8 cellular contexts compared by ENCODE assay signal in the genomic region with DNA sequence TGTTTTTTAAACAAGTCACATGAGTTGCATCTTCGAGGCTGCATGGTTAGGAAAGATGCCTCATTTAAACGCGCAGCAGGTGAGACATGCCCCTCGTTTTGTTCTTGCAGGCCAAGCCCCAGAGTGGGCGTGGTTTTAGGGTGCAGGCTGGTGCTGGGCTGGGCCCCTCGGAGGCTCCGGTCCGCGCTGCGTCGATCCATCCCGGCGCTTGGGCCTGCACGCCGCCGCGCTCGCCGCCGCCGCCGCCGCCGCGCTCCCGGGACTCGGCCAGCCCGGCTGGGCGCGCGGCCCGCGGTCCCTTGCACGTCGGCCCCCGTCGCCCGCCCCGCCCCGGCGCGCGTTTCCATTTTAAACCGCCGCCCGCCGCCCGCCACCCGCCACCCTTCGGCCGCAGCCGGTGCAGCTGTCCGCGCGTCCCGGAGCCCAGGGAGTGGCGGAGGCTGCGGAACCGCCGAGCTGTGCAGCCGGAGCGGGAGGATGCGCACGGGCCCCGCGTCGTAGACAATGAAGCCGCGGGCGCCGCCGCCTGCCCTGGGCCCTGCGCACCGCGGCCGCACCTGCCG.
DNase-seq lines count a peak whose midpoint lies in the region; ATAC-seq and TF ChIP-seq lines count a peak whose summit lies in the region.

No MANE protein-coding gene starts in this region.

- H3K4me1 ChIP-seq in RWPE2 (ENCODE audit: insufficient read depth, poor library complexity, severe bottlenecking) (peaks cover 20% of the 10 kb centered on the region), body of pancreas (peaks cover 34% of the 10 kb centered on the region), prostate gland (replicated peaks) (peaks cover 8% of the 10 kb centered on the region)

- intact Hi-C loops in body of pancreas (cut with DNase I) (no loop called here), prostate gland (cut with DNase I) (loop anchor here (10.0 kb wide), 1 partner anchor 175 kb away; the partner anchor contains the start of gene AGAP1)

- H3K27me3 ChIP-seq in RWPE2 (ENCODE audit: insufficient read depth, poor library complexity, severe bottlenecking) (no peaks in the 10 kb centered on the region), body of pancreas (no peaks in the 10 kb centered on the region), prostate gland (replicated peaks; ENCODE audit: insufficient read depth) (no peaks in the 10 kb centered on the region)

- H3K36me3 ChIP-seq in RWPE2 (ENCODE audit: low read depth): no peaks in the 10 kb centered on the region
- H3K36me3 ChIP-seq in body of pancreas (replicated peaks in 1 of 2; ENCODE audit: insufficient read depth in 1 of 2, low read depth in 2 of 2): no peaks in the 10 kb centered on the region
- no peaks in the 10 kb centered on the region for H3K36me3 ChIP-seq in prostate gland

- DNase-seq in AG09309 (ENCODE audit: low read depth) (no peak), HK-2 (ENCODE audit: unreplicated experiment) (peak; percentile 16), RWPE2 (ENCODE audit: low spot score) (no peak), body of pancreas (peak; percentile 44 to 73 (median 58)), hippocampal formation (lab: John Stamatoyannopoulos, UW) (peak; percentile 74 to 79), prostate gland (ENCODE audit: low spot score) (peak; percentile 30)

- TF ChIP-seq POLR2A in body of pancreas (IDR thresholded peaks at IDR 0.05) (no peak), prostate gland (IDR thresholded peaks at IDR 0.05) (no peak)

- H3K27ac ChIP-seq in RWPE2 (ENCODE audit: poor library complexity, severe bottlenecking) (no peak overlapping the region), body of pancreas (no peak overlapping the region), prostate gland (no peak overlapping the region)

- no peak for TF ChIP-seq CTCF in AG09309 (IDR thresholded peaks at IDR 0.05; ENCODE audit: control insufficient read depth, insufficient read depth, low read depth, low read length, missing control alignments)
- no peak for TF ChIP-seq CTCF in RWPE2 (IDR thresholded peaks at IDR 0.05; ENCODE audit: poor library complexity, severe bottlenecking)
- TF ChIP-seq CTCF in body of pancreas (IDR thresholded peaks at IDR 0.05): no peak
- TF ChIP-seq CTCF in prostate gland (IDR thresholded peaks at IDR 0.05): no peak

- WGBS in body of pancreas, 2 donors: 0 to 10% methylated on average over 3 to 47 of the region's 77 CpGs
- WGBS in prostate gland: 2% methylated on average over 30 of the region's 77 CpGs

- H3K9me3 ChIP-seq in RWPE2 (ENCODE audit: severe bottlenecking) (no peaks in the 10 kb centered on the region), body of pancreas (no peaks in the 10 kb centered on the region), prostate gland (no peaks in the 10 kb centered on the region)

- H3K4me3 ChIP-seq in AG09309 (ENCODE audit: control insufficient read depth, low read depth, low read length) (peak overlapping the region; percentile 24), RWPE2 (ENCODE audit: severe bottlenecking) (peak overlapping the region; percentile 54), body of pancreas (no peak overlapping the region), prostate gland (peak overlapping the region; percentile 48 to 50)

- ATAC-seq in RWPE2 (ENCODE audit: low read depth): peak; percentile 78
- ATAC-seq in body of pancreas: peak; percentile 80
- ATAC-seq in HG02870 (IDR thresholded peaks at IDR 0.05; ENCODE audit: unreplicated experiment): no peak
- no peak for ATAC-seq in HG03439 (IDR thresholded peaks at IDR 0.05; ENCODE audit: unreplicated experiment)

Comparison
In these comparisons a context has a peak if more than half of its experiments do, and no peak if none do; other contexts are left out.
1. DNase-seq: peak in HK-2 (single experiment), body of pancreas (4 of 4), hippocampal formation (2 of 2) and prostate gland (single experiment); none in AG09309 (single experiment) and RWPE2 (single experiment).
2. H3K4me3 ChIP-seq: peak in AG09309 (single experiment), RWPE2 (single experiment) and prostate gland (2 of 2); none in body of pancreas (0 of 2).
3. ATAC-seq: peak in RWPE2 (single experiment) and body of pancreas (single experiment); none in HG02870 (single experiment) and HG03439 (single experiment).